In genomic region chr16:56912746-56913703, GRCh38 we compare ENCODE assay signal across 2 cellular contexts.
TF ChIP-seq lines count a peak whose summit lies in the region.

No MANE protein-coding gene starts in this region.

TF ChIP-seq in SK-N-SH, 30 proteins besides CTCF, POLR2A, EP300 and RAD21:
- no peak for TF ChIP-seq REST (IDR thresholded peaks at IDR 0.05; ENCODE audit: low read depth, low read length)
- TF ChIP-seq SIN3A (IDR thresholded peaks at IDR 0.05; ENCODE audit: borderline replicate concordance, low read depth, low read length), result no peak

TF ChIP-seq in SK-N-SH treated with all-trans-retinoic acid at 6 μM for 48 hours, 23 proteins besides CTCF, POLR2A, EP300 and RAD21 (continued from another document):
- no peak for TF ChIP-seq CREB5 (CRISPR knock-in tag; IDR thresholded peaks at IDR 0.05; ENCODE audit: low read depth)
